ENCODE assay signal across 22 cellular contexts in genomic region chr3:162143181-162143580, GRCh38.
A peak's percentile ranks its signal among the peaks of the same experiment; 100 is the strongest.
DNase-seq lines count a peak whose midpoint lies in the region; FAIRE-seq and TF ChIP-seq lines count a peak whose summit lies in the region.
"Had no signal": no experiment of that assay in that cellular context is flagged by ENCODE, and none has a peak within 500 bp of the region (broad histone marks: within the 10 kb centered on the region; RNA-seq: fewer than 3 reads in every experiment).

No MANE protein-coding gene starts in this region.

- no peaks in the 10 kb centered on the region for H3K79me2 ChIP-seq in Loucy (ENCODE audit: insufficient read depth, low read length)

- H3K4me1 ChIP-seq in Loucy (ENCODE audit: insufficient read depth, low read length, poor library complexity, severe bottlenecking): peaks cover 4% of the 10 kb centered on the region
- peaks cover 47% of the 10 kb centered on the region for H3K4me1 ChIP-seq in skeletal muscle satellite cell (ENCODE audit: control insufficient read depth, insufficient read depth, low read length)
- H3K4me1 ChIP-seq: BLaER1 had no signal

- H3K36me3 ChIP-seq in Loucy (ENCODE audit: insufficient read depth, low read length): no peaks in the 10 kb centered on the region
- no peaks in the 10 kb centered on the region for H3K36me3 ChIP-seq in bronchial epithelial cell (ENCODE audit: control insufficient read depth, insufficient read depth, low read length)
- no peaks in the 10 kb centered on the region for H3K36me3 ChIP-seq in skeletal muscle satellite cell (ENCODE audit: insufficient read depth, low read length)
- H3K36me3 ChIP-seq: BLaER1, HAP-1 had no signal

- no peaks in the 10 kb centered on the region for H3K27me3 ChIP-seq in Loucy (ENCODE audit: insufficient read depth, low read length, poor library complexity, severe bottlenecking)
- no peaks in the 10 kb centered on the region for H3K27me3 ChIP-seq in bronchial epithelial cell (ENCODE audit: control insufficient read depth, insufficient read depth, low read length)
- H3K27me3 ChIP-seq in skeletal muscle satellite cell (ENCODE audit: control insufficient read depth, insufficient read depth, low read length): no peaks in the 10 kb centered on the region
- H3K27me3 ChIP-seq: BLaER1 had no signal

- no peak overlapping the region for H3K9ac ChIP-seq in Loucy (ENCODE audit: low read depth, low read length, poor library complexity, severe bottlenecking)
- H3K9ac ChIP-seq in skeletal muscle satellite cell (ENCODE audit: low read depth, low read length): no peak overlapping the region
- H3K9ac ChIP-seq: BLaER1, SK-N-SH had no signal

- peaks cover 43% of the 10 kb centered on the region for H3K4me1 Mint-ChIP-seq in chondrocyte (ENCODE audit: low read depth)
- H3K4me1 Mint-ChIP-seq: CD4-positive, alpha-beta memory T cell had no signal

- H3K27ac Mint-ChIP-seq in chondrocyte (ENCODE audit: unreplicated experiment): no peak overlapping the region

- no peak overlapping the region for H3K4me2 ChIP-seq in Loucy (ENCODE audit: low read depth, low read length, poor library complexity, severe bottlenecking)
- peak overlapping the region; percentile 46 for H3K4me2 ChIP-seq in skeletal muscle satellite cell (ENCODE audit: low read length)
- H3K4me2 ChIP-seq: A549, BLaER1, SK-N-SH had no signal

- peak; percentile 63 for DNase-seq in ELR (ENCODE audit: low read depth)
- DNase-seq in bronchial epithelial cell (ENCODE audit: low read depth): peak; percentile 4
- no peak for DNase-seq in cardiac septum (ENCODE audit: low spot score)
- DNase-seq in mucosa of gallbladder (ENCODE audit: low spot score): no peak
- no peak for DNase-seq in chondrocyte (ENCODE audit: low spot score)
- DNase-seq: Calu3; CD4-positive, alpha-beta memory T cell; DMS53; Kasumi-1; NCI-H1092 treated with DMSO at 0.1 percent for 48 hours; NCI-H146; NCI-H2081; NCI-H510A; NCI-H748 treated with DMSO at 0.1 percent for 48 hours; NK-92 treated with Interleukin-12 subunit alpha and Interleukin-12 subunit beta, amount 100 ng/mL, for 24 hours; SHP77; SK-N-SH had no signal

- H4K20me1 ChIP-seq in Loucy (ENCODE audit: insufficient read depth, low read length, poor library complexity, severe bottlenecking): no peaks in the 10 kb centered on the region
- H4K20me1 ChIP-seq: BLaER1 had no signal

- H3F3A ChIP-seq in Loucy (ENCODE audit: low read depth): no peaks in the 10 kb centered on the region

- H3K9me3 ChIP-seq in Loucy (ENCODE audit: insufficient read depth, low read depth, low read length) (no peaks in the 10 kb centered on the region), skeletal muscle satellite cell (replicated peaks; ENCODE audit: low read length) (no peaks in the 10 kb centered on the region)
- H3K9me3 ChIP-seq: A549, BLaER1, HAP-1, SK-N-SH had no signal

- no peaks in the 10 kb centered on the region for H3K9me3 Mint-ChIP-seq in chondrocyte (ENCODE audit: low read depth)

- no peak overlapping the region for H3K4me3 Mint-ChIP-seq in chondrocyte (ENCODE audit: unreplicated experiment)
- H3K4me3 Mint-ChIP-seq: CD4-positive, alpha-beta memory T cell had no signal

- TF ChIP-seq CTCF in Loucy (conservative IDR thresholded peaks at IDR 0.05; ENCODE audit: low read length) (no peak), bronchial epithelial cell (IDR thresholded peaks at IDR 0.05; ENCODE audit: insufficient read depth, low read length, severe bottlenecking) (no peak), chondrocyte (IDR thresholded peaks at IDR 0.05) (no peak)

- H3K36me3 Mint-ChIP-seq in chondrocyte (ENCODE audit: low read depth): no peaks in the 10 kb centered on the region
- H3K36me3 Mint-ChIP-seq: CD4-positive, alpha-beta memory T cell had no signal

- no peaks in the 10 kb centered on the region for H3K9me2 ChIP-seq in Loucy (replicated peaks; ENCODE audit: low read depth, low read length)
- H3K9me2 ChIP-seq: SK-N-SH had no signal

- intact Hi-C loops in cardiac septum (cut with DNase I): no loop called here

- H3K4me3 ChIP-seq in Loucy (ENCODE audit: low read length, poor library complexity, severe bottlenecking) (no peak overlapping the region), bronchial epithelial cell (ENCODE audit: low read depth, low read length) (no peak overlapping the region), skeletal muscle satellite cell (ENCODE audit: low read length) (no peak overlapping the region)
- H3K4me3 ChIP-seq: A549, BLaER1, HAP-1 had no signal

- peak overlapping the region; percentile 44; the same call in 1 of the 2 replicates for H2AFZ ChIP-seq in Loucy (ENCODE audit: low read length)

- no peak for FAIRE-seq in bronchial epithelial cell (lab: Jason Lieb, UNC)
- FAIRE-seq: A549 had no signal

- H3K27me3 Mint-ChIP-seq in chondrocyte (ENCODE audit: low read depth): no peaks in the 10 kb centered on the region
- H3K27me3 Mint-ChIP-seq: CD4-positive, alpha-beta memory T cell had no signal

Comparison
In these comparisons a context has a peak if more than half of its experiments do, and no peak if none do; other contexts are left out.
1. DNase-seq: peak in ELR (single experiment) and bronchial epithelial cell (single experiment); none in cardiac septum (single experiment), mucosa of gallbladder (single experiment) and chondrocyte (single experiment).